In genomic region chr13:109271991-109272454, GRCh38 we compare ENCODE assay signal across 17 cellular contexts.
DNase-seq lines count a peak whose midpoint lies in the region; ATAC-seq, FAIRE-seq and TF ChIP-seq lines count a peak whose summit lies in the region.
"Had no signal": no experiment of that assay in that cellular context is flagged by ENCODE, and none has a peak within 500 bp of the region (broad histone marks: within the 10 kb centered on the region; RNA-seq: fewer than 3 reads in every experiment).

No MANE protein-coding gene starts in this region.

- peak overlapping the region; percentile 83 to 90 for H3K27ac ChIP-seq in A549

- peak in 1 of 2 experiments; percentile 85 for DNase-seq in A549 (ENCODE audit: low read depth in 1 of 2, low spot score in 1 of 2)
- peak; percentile 47 for DNase-seq in SW480 (ENCODE audit: low spot score)
- peak; percentile 75 for DNase-seq in fibroblast of villous mesenchyme (ENCODE audit: low read depth)
- no peak for DNase-seq in left lobe of liver (ENCODE audit: low spot score)
- no peak for DNase-seq in inferior parietal cortex (ENCODE audit: extremely low spot score)
- DNase-seq: activated CD4-positive, alpha-beta T cell treated with anti-CD3 and anti-CD28 coated beads, Interleukin-2, amount 50 U/mL, for 1 hour; activated effector memory CD4-positive, alpha-beta T cell treated with anti-CD3 and anti-CD28 coated beads, Interleukin-2, amount 50 U/mL, for 16 hours; cerebellar nuclear complex; natural killer cell; NCI-H1092 treated with DMSO at 0.1 percent for 48 hours; NK-92 treated with Interleukin-12 subunit alpha and Interleukin-12 subunit beta, amount 100 ng/mL, for 24 hours; upper lobe of right lung had no signal

- no peak for TF ChIP-seq POLR2A in A549 (IDR thresholded peaks at IDR 0.05; ENCODE audit: low read length)

- no peak for TF ChIP-seq EP300 in A549 (IDR thresholded peaks at IDR 0.05)
- TF ChIP-seq EP300 in Ishikawa (IDR thresholded peaks at IDR 0.05; ENCODE audit: borderline replicate concordance) = peak; percentile 77; the same call in 1 of the 2 replicates

- ATAC-seq in A549 = peak; percentile 56 to 61
- ATAC-seq in HG03565 (IDR thresholded peaks at IDR 0.05; ENCODE audit: unreplicated experiment) = no peak
- no peak for ATAC-seq in left lobe of liver
- ATAC-seq in GM19023 (IDR thresholded peaks at IDR 0.05; ENCODE audit: unreplicated experiment) = no peak
- ATAC-seq: natural killer cell, upper lobe of right lung had no signal

- FAIRE-seq in A549 (lab: Jason Lieb, UNC) = no peak
- FAIRE-seq: GM18507, islet of Langerhans had no signal

- POLR2A ChIA-PET in A549 (lab: Yijun Ruan, JAX) = interaction anchor here (0.6 to 1.8 kb wide), 5 partner anchors 117 to 515 kb away, joined by 3 to 6 read pairs (median 4); partner anchors contain the start of gene IRS2

- CTCF ChIA-PET in A549 (lab: Yijun Ruan, JAX) = interaction anchor here (0.6 to 2.7 kb wide), 3 partner anchors 172 to 357 kb away, joined by 3 to 7 read pairs (median 6); no protein-coding TSS in a partner anchor

- TF ChIP-seq RAD21 in A549 (conservative IDR thresholded peaks at IDR 0.05 in 1 of 2, IDR thresholded peaks at IDR 0.05 in 1 of 2) (no peak), Ishikawa (IDR thresholded peaks at IDR 0.05; ENCODE audit: low read depth) (no peak)

- peak overlapping the region; percentile 83 for H3K4me2 ChIP-seq in A549

- no peaks in the 10 kb centered on the region for H3K9me3 ChIP-seq in A549
- H3K9me3 ChIP-seq: upper lobe of right lung had no signal

- TF ChIP-seq CTCF in A549 (IDR thresholded peaks at IDR 0.05) = no peak
- no peak for TF ChIP-seq CTCF in fibroblast of villous mesenchyme (IDR thresholded peaks at IDR 0.05; ENCODE audit: insufficient read depth, low read depth, low read length)

- WGBS in A549 (ENCODE audit: missing lambda C conversion rate) = 4% methylated on average over 5 of the region's 5 CpGs

- peak overlapping the region; percentile 44 for H3K4me3 ChIP-seq in A549
- H3K4me3 ChIP-seq in fibroblast of villous mesenchyme (ENCODE audit: low read depth, low read length) = peak overlapping the region; percentile 52
- H3K4me3 ChIP-seq: upper lobe of right lung had no signal

- H3K4me1 ChIP-seq in A549 = peaks cover 40% of the 10 kb centered on the region; the same call in 2 of the 3 replicates
- H3K4me1 ChIP-seq: upper lobe of right lung had no signal

TF ChIP-seq in A549, 52 proteins besides CTCF, POLR2A, EP300 and RAD21 (continues in another document):
- TF ChIP-seq TP53 (CRISPR knock-in tag; IDR thresholded peaks at IDR 0.05) = peak; percentile 53
- TF ChIP-seq ZC3H11A (IDR thresholded peaks at IDR 0.05) = no peak
- no peak for TF ChIP-seq CHD2 (IDR thresholded peaks at IDR 0.05; ENCODE audit: low read length, partially characterized antibody)
- TF ChIP-seq MYC (IDR thresholded peaks at IDR 0.05; ENCODE audit: borderline replicate concordance, low read length) = no peak
- TF ChIP-seq ZSCAN20 (CRISPR knock-in tag; IDR thresholded peaks at IDR 0.05) = no peak
- TF ChIP-seq TFCP2L1 (CRISPR knock-in tag; IDR thresholded peaks at IDR 0.05) = no peak
- TF ChIP-seq RCOR1 (IDR thresholded peaks at IDR 0.05; ENCODE audit: low read depth, low read length) = no peak
- TF ChIP-seq ZFP36 (IDR thresholded peaks at IDR 0.05; ENCODE audit: borderline replicate concordance, partially characterized antibody) = no peak
- no peak for TF ChIP-seq HOXB13 (CRISPR knock-in tag; IDR thresholded peaks at IDR 0.05; ENCODE audit: low read depth)
- no peak for TF ChIP-seq FOXS1 (CRISPR knock-in tag; IDR thresholded peaks at IDR 0.05)
- no peak; the same call in 1 of the 2 replicates for TF ChIP-seq HMGXB4 (CRISPR knock-in tag; IDR thresholded peaks at IDR 0.05; ENCODE audit: borderline replicate concordance)
- peak; percentile 68 for TF ChIP-seq POLR2AphosphoS2 (conservative IDR thresholded peaks at IDR 0.05; ENCODE audit: low read length)
- no peak for TF ChIP-seq E2F6 (IDR thresholded peaks at IDR 0.05; ENCODE audit: borderline replicate concordance, low read depth)
- TF ChIP-seq CBX2 (IDR thresholded peaks at IDR 0.05; ENCODE audit: borderline replicate concordance, low read depth) = no peak
- TF ChIP-seq RNF2 (IDR thresholded peaks at IDR 0.05; ENCODE audit: borderline replicate concordance, low read depth) = no peak
- TF ChIP-seq CEBPB (IDR thresholded peaks at IDR 0.05) = no peak
- TF ChIP-seq KDM5A (IDR thresholded peaks at IDR 0.05) = no peak
- TF ChIP-seq ZNF302 (CRISPR knock-in tag; IDR thresholded peaks at IDR 0.05) = no peak
- no peak for TF ChIP-seq MAFK (IDR thresholded peaks at IDR 0.05; ENCODE audit: partially characterized antibody)
- no peak for TF ChIP-seq HOXA7 (CRISPR knock-in tag; IDR thresholded peaks at IDR 0.05)
- no peak for TF ChIP-seq NR3C1 (IDR thresholded peaks at IDR 0.05)
- TF ChIP-seq FOSB (CRISPR knock-in tag; IDR thresholded peaks at IDR 0.05) = peak; percentile 5; the same call in 1 of the 2 replicates

TF ChIP-seq in Ishikawa, 13 proteins besides CTCF, POLR2A, EP300 and RAD21:
- no peak for TF ChIP-seq ZBTB7A (IDR thresholded peaks at IDR 0.05; ENCODE audit: low read depth)
- TF ChIP-seq FOXM1 (IDR thresholded peaks at IDR 0.05; ENCODE audit: borderline replicate concordance, low read depth) = 0 out of 2 replicates have a peak, but pooled peaks have one; percentile 38
- TF ChIP-seq TAF1 (IDR thresholded peaks at IDR 0.05; ENCODE audit: low read depth) = no peak
- TF ChIP-seq MAX (IDR thresholded peaks at IDR 0.05) = no peak
- 0 out of 2 replicates have a peak, but pooled peaks have one; percentile 17 for TF ChIP-seq YY1 (IDR thresholded peaks at IDR 0.05; ENCODE audit: low read depth)
- TF ChIP-seq CEBPB (IDR thresholded peaks at IDR 0.05) = no peak
- TF ChIP-seq REST (IDR thresholded peaks at IDR 0.05; ENCODE audit: low read depth) = no peak
- no peak for TF ChIP-seq TEAD4 (IDR thresholded peaks at IDR 0.05)
- TF ChIP-seq USF1 (IDR thresholded peaks at IDR 0.05) = no peak
- peak; percentile 9; the same call in 1 of the 2 replicates for TF ChIP-seq EGR1 (IDR thresholded peaks at IDR 0.05)
- no peak for TF ChIP-seq CREB1 (IDR thresholded peaks at IDR 0.05; ENCODE audit: low read depth)
- peak; percentile 63; the same call in 1 of the 2 replicates for TF ChIP-seq TCF12 (IDR thresholded peaks at IDR 0.05; ENCODE audit: low read depth)
- no peak for TF ChIP-seq NFIC (IDR thresholded peaks at IDR 0.05)
TF ChIP-seq in Ishikawa: peak in this region for 4.

Comparison
In these comparisons a context has a peak if more than half of its experiments do, and no peak if none do; other contexts are left out.
1. ATAC-seq: peak in A549 (2 of 2); none in HG03565 (single experiment), left lobe of liver (single experiment) and GM19023 (single experiment).
2. DNase-seq: peak in SW480 (single experiment) and fibroblast of villous mesenchyme (single experiment); none in left lobe of liver (single experiment) and inferior parietal cortex (single experiment).